1 cellular context compared by ENCODE assay signal in genomic region chr2:179613701-179614100, GRCh38.
TF ChIP-seq lines count a peak whose summit lies in the region.

No MANE protein-coding gene starts in this region.

TF ChIP-seq in IMR-90, 13 proteins besides CTCF, POLR2A, EP300 and RAD21:
- TF ChIP-seq RFX5 (IDR thresholded peaks at IDR 0.05; ENCODE audit: low read depth, low read length): no peak
- TF ChIP-seq NFE2L2 (IDR thresholded peaks at IDR 0.05; ENCODE audit: low read depth, low read length): no peak
- TF ChIP-seq MXI1 (IDR thresholded peaks at IDR 0.05; ENCODE audit: borderline replicate concordance, low read depth, low read length): no peak
- TF ChIP-seq MAZ (IDR thresholded peaks at IDR 0.05; ENCODE audit: borderline replicate concordance, low read depth, low read length): no peak
- TF ChIP-seq SMC3 (IDR thresholded peaks at IDR 0.05; ENCODE audit: low read depth, low read length): no peak
- no peak for TF ChIP-seq RCOR1 (IDR thresholded peaks at IDR 0.05; ENCODE audit: insufficient replicate concordance, low read length)
- TF ChIP-seq FOS (IDR thresholded peaks at IDR 0.05; ENCODE audit: low read depth, low read length): no peak
- no peak for TF ChIP-seq ELK1 (IDR thresholded peaks at IDR 0.05; ENCODE audit: borderline replicate concordance, low read depth, low read length)
- no peak for TF ChIP-seq MAFK (IDR thresholded peaks at IDR 0.05; ENCODE audit: low read depth, low read length)
- TF ChIP-seq USF2 (IDR thresholded peaks at IDR 0.05; ENCODE audit: low read depth, low read length): no peak
- TF ChIP-seq CHD1 (IDR thresholded peaks at IDR 0.05; ENCODE audit: low read depth, low read length): no peak
- TF ChIP-seq BHLHE40 (IDR thresholded peaks at IDR 0.05; ENCODE audit: low read depth, low read length): no peak
- TF ChIP-seq CEBPB (IDR thresholded peaks at IDR 0.05; ENCODE audit: low read depth, low read length): no peak
